In genomic region chr12:130111965-130112496, GRCh38 we compare ENCODE assay signal across 27 cellular contexts. TPM values are rescaled to one million over a fixed set of nuclear protein-coding genes. Genes with fewer than 3 reads are reported as not detected.
"Had no signal": no experiment of that assay in that cellular context is flagged by ENCODE, and none has a peak within 500 bp of the region (broad histone marks: within the 10 kb centered on the region; RNA-seq: fewer than 3 reads in every experiment).

No MANE protein-coding gene starts in this region.

- H3K4me3 ChIP-seq: heart right ventricle, hepatocyte, left lung, lung, mucosa of descending colon, ovary, prostate gland, spleen, suprapubic skin, thoracic aorta, tibial artery, upper lobe of right lung had no signal

- H3K4me1 ChIP-seq: heart right ventricle, left lung, prostate gland, spleen, tibial artery, upper lobe of right lung had no signal

- H3K27ac Mint-ChIP-seq: natural killer cell treated with Interleukin-12 subunit alpha and Interleukin-12 subunit beta and Interleukin-15 and Interleukin-18, amount 100 ng/mL, for 72 hours; stimulated activated effector memory CD8-positive, alpha-beta T cell treated with anti-CD3 and anti-CD28 coated beads, Interleukin-12 subunit alpha, Interleukin-12 subunit beta, amount 100 ng/mL, for 72 hours; stimulated activated naive CD8-positive, alpha-beta T cell treated with anti-CD3 and anti-CD28 coated beads, Interleukin-15, Interleukin-2, amounts not matched to agents 100 ng/mL and 50 ng/mL, for 24 hours had no signal

- H3K36me3 Mint-ChIP-seq: natural killer cell treated with Interleukin-12 subunit alpha and Interleukin-12 subunit beta and Interleukin-15 and Interleukin-18, amount 100 ng/mL, for 72 hours; stimulated activated effector memory CD8-positive, alpha-beta T cell treated with anti-CD3 and anti-CD28 coated beads, Interleukin-12 subunit alpha, Interleukin-12 subunit beta, amount 100 ng/mL, for 72 hours had no signal

- H3K9me3 Mint-ChIP-seq: natural killer cell treated with Interleukin-12 subunit alpha and Interleukin-12 subunit beta and Interleukin-15 and Interleukin-18, amount 100 ng/mL, for 72 hours had no signal

- H3K9me3 ChIP-seq: left lung, mucosa of descending colon, ovary, prostate gland, suprapubic skin, thoracic aorta, tibial artery, upper lobe of right lung had no signal

- H3K27me3 ChIP-seq: hepatocyte, left lung, ovary, upper lobe of right lung had no signal

- H3K4me1 Mint-ChIP-seq: naive thymus-derived CD4-positive, alpha-beta T cell; stimulated activated effector memory CD8-positive, alpha-beta T cell treated with anti-CD3 and anti-CD28 coated beads, Interleukin-12 subunit alpha, Interleukin-12 subunit beta, amount 100 ng/mL, for 72 hours had no signal

- H3K4me3 Mint-ChIP-seq: naive thymus-derived CD4-positive, alpha-beta T cell; natural killer cell treated with Interleukin-12 subunit alpha and Interleukin-12 subunit beta and Interleukin-15 and Interleukin-18, amount 100 ng/mL, for 72 hours; neural crest cell; stimulated activated effector memory CD8-positive, alpha-beta T cell treated with anti-CD3 and anti-CD28 coated beads, Interleukin-12 subunit alpha, Interleukin-12 subunit beta, amount 100 ng/mL, for 72 hours; stimulated activated naive CD8-positive, alpha-beta T cell treated with anti-CD3 and anti-CD28 coated beads, Interleukin-15, Interleukin-2, amounts not matched to agents 100 ng/mL and 50 ng/mL, for 24 hours had no signal

- H3K4me2 ChIP-seq: hepatocyte had no signal

- H3K27ac ChIP-seq: heart right ventricle, hepatocyte, left lung, ovary, prostate gland, spleen, suprapubic skin, thoracic aorta, tibial artery, upper lobe of right lung had no signal

- H3K36me3 ChIP-seq: heart right ventricle, left lung, ovary, prostate gland, spleen, suprapubic skin, thoracic aorta, tibial artery, upper lobe of right lung had no signal

- DNase-seq: heart right ventricle; left colon; left lung; mesendoderm; midbrain; mucosa of descending colon; naive thymus-derived CD4-positive, alpha-beta T cell; ovary; retina; right cardiac atrium; small intestine; spleen; stimulated activated CD4-positive, alpha-beta T cell treated with anti-CD3 and anti-CD28 coated beads, Interleukin-4, amount 100 ng/mL, for 24 hours; stimulated activated naive CD4-positive, alpha-beta T cell; tibial artery; upper lobe of right lung had no signal

RNA-seq across cellular contexts. Expression of gene FZD10, which starts 50.2 kb away (rescaled TPM):
- total RNA-seq: liver; myocyte; naive thymus-derived CD4-positive, alpha-beta T cell; natural killer cell treated with Interleukin-12 subunit alpha and Interleukin-12 subunit beta and Interleukin-15 and Interleukin-18, amount 100 ng/mL, for 72 hours had no signal
